In genomic region chr3:136434429-136434828, GRCh38 we compare ENCODE assay signal across 1 cellular context.
TF ChIP-seq lines count a peak whose summit lies in the region.

No MANE protein-coding gene starts in this region.

TF ChIP-seq in K562, 482 proteins besides CTCF, POLR2A, EP300 and RAD21:
- TF ChIP-seq ZNF57 (CRISPR knock-in tag; IDR thresholded peaks at IDR 0.05) = no peak
- TF ChIP-seq ZNF436 (CRISPR knock-in tag; IDR thresholded peaks at IDR 0.05) = no peak
- no peak for TF ChIP-seq POU5F1 (IDR thresholded peaks at IDR 0.05; ENCODE audit: borderline replicate concordance, low read depth, low read length, partially characterized antibody)
- no peak for TF ChIP-seq PBX2 (CRISPR knock-in tag; IDR thresholded peaks at IDR 0.05; ENCODE audit: low read depth)
- 0 out of 2 replicates have a peak, but pooled peaks have one; percentile 17 for TF ChIP-seq PBX2 (tag; conservative IDR thresholded peaks at IDR 0.05; ENCODE audit: low read depth)
- TF ChIP-seq ARID1B (IDR thresholded peaks at IDR 0.05) = peak; percentile 67
- no peak for TF ChIP-seq NKRF (IDR thresholded peaks at IDR 0.05; ENCODE audit: borderline replicate concordance)
- TF ChIP-seq ZNF77 (CRISPR knock-in tag; IDR thresholded peaks at IDR 0.05) = no peak
- 0 out of 2 replicates have a peak, but pooled peaks have one; percentile 40 for TF ChIP-seq SMARCA4 (IDR thresholded peaks at IDR 0.05)
- TF ChIP-seq CBFA2T3 (IDR thresholded peaks at IDR 0.05) = peak; percentile 61
- peak; percentile 34; the same call in 1 of the 2 replicates for TF ChIP-seq CBFA2T2 (conservative IDR thresholded peaks at IDR 0.05)
- TF ChIP-seq FOXM1 (IDR thresholded peaks at IDR 0.05; ENCODE audit: low read depth) = 0 out of 2 replicates have a peak, but pooled peaks have one; percentile 38
- no peak for TF ChIP-seq FOXM1 (CRISPR knock-in tag; IDR thresholded peaks at IDR 0.05; ENCODE audit: low read depth)
- peak; percentile 37; the same call in 1 of the 2 replicates for TF ChIP-seq PKNOX1 (IDR thresholded peaks at IDR 0.05)
- TF ChIP-seq ATF3 (IDR thresholded peaks at IDR 0.05) = peak; percentile 43; the same call in 1 of the 2 replicates
- TF ChIP-seq ATF3 (CRISPR knock-in tag; conservative IDR thresholded peaks at IDR 0.05) = no peak
- no peak for TF ChIP-seq MAFG (tag; conservative IDR thresholded peaks at IDR 0.05)
- TF ChIP-seq ZNF239 (CRISPR knock-in tag; IDR thresholded peaks at IDR 0.05) = no peak
- TF ChIP-seq MEIS2 (IDR thresholded peaks at IDR 0.05; ENCODE audit: partially characterized antibody) = peak; percentile 63
- TF ChIP-seq MTF1 (CRISPR knock-in tag; IDR thresholded peaks at IDR 0.05; ENCODE audit: borderline replicate concordance) = no peak
- no peak for TF ChIP-seq THAP12 (CRISPR knock-in tag; IDR thresholded peaks at IDR 0.05)
- TF ChIP-seq RAD51 (IDR thresholded peaks at IDR 0.05; ENCODE audit: borderline replicate concordance, low read depth) = no peak
- TF ChIP-seq DPF2 (IDR thresholded peaks at IDR 0.05) = 0 out of 2 replicates have a peak, but pooled peaks have one; percentile 36
- peak; percentile 49 for TF ChIP-seq TAL1 (IDR thresholded peaks at IDR 0.05)
- TF ChIP-seq ZNF639 (CRISPR knock-in tag; conservative IDR thresholded peaks at IDR 0.05 in 1 of 2, IDR thresholded peaks at IDR 0.05 in 1 of 2) = no peak
- TF ChIP-seq GATAD2B (IDR thresholded peaks at IDR 0.05; ENCODE audit: borderline replicate concordance) = no peak
